In the genomic region with DNA sequence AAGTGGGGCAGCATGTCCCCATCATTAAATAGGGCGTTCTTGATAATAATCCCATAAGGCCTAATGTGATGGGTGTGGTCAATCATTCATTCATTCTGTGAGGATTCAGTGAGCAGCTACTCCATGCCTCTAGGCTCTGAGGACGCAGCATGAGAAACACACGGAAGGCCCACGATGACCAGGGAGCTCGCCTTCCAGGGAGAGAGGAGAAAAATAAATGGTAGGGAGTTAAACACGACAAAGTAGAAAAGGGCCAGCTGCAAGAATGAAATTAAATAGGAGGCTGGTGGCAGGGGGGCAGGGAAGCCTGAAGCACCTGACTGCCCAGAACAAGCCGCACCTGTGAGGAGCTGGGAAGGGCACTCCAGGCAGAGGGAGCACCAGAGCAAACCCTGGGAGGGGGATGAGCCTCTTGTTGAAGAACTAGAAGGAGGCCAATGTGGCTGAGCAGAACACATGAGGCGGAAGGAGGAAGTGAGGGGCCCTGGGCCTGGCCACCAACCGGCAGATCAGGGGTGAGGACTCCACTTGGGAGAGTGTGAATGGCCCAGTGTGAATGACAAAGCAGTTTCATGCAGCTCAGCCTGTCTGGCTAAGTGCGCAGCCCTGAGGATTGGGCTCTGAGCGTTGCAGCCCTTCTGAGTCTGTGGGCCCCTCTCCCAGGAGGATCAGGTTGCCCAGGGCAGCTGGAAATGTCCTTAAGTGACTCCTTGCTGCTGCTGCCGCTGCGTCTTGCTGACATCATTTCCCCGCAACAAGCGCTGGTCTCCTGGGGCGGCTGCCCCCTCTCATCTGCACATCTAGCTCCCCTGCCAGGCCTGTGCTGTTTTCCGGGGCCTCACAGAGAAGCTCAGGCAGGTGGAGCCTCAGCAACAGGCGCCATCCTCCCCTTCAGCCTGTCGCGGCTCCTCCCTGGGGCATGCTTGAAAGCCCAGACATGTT, we compare ENCODE assay signal across 8 cellular contexts.
DNase-seq lines count a peak whose midpoint lies in the region; ATAC-seq and TF ChIP-seq lines count a peak whose summit lies in the region.

No MANE protein-coding gene starts in this region.

- peaks cover 66% of the 10 kb centered on the region for H3K4me1 Mint-ChIP-seq in activated CD4-positive, alpha-beta memory T cell treated with anti-CD3 and anti-CD28 coated beads, Interleukin-2, amount 10 ng/mL, durations not matched to agents 7 days and 5 days

- H3K9me3 Mint-ChIP-seq in activated CD4-positive, alpha-beta memory T cell treated with anti-CD3 and anti-CD28 coated beads, Interleukin-2, amount 10 ng/mL, durations not matched to agents 7 days and 5 days: no peaks in the 10 kb centered on the region

- intact Hi-C loops in psoas muscle (cut with DNase I): loop anchor here (2.0 to 10.0 kb wide), 8 partner anchors 79 to 1837 kb away; no protein-coding TSS in a partner anchor

- ATAC-seq in GM18909 (IDR thresholded peaks at IDR 0.05; ENCODE audit: poor library complexity, unreplicated experiment) (peak; percentile 33), psoas muscle (peak; percentile 72 to 83 (median 76)), GM18517 (IDR thresholded peaks at IDR 0.05; ENCODE audit: unreplicated experiment) (no peak), GM21381 (IDR thresholded peaks at IDR 0.05; ENCODE audit: unreplicated experiment) (no peak), GM21529 (IDR thresholded peaks at IDR 0.05; ENCODE audit: unreplicated experiment) (no peak)

- H3K27ac ChIP-seq in psoas muscle: peak overlapping the region; percentile 86

- no peaks in the 10 kb centered on the region for H3K27me3 ChIP-seq in psoas muscle (ENCODE audit: insufficient read depth in 3 of 3, low read length in 2 of 3)

- peaks cover under 1% of the 10 kb centered on the region for H3K27me3 Mint-ChIP-seq in activated CD4-positive, alpha-beta memory T cell treated with anti-CD3 and anti-CD28 coated beads, Interleukin-2, amount 10 ng/mL, durations not matched to agents 7 days and 5 days

- CTCF ChIA-PET in activated CD4-positive, alpha-beta memory T cell treated with anti-CD3 and anti-CD28 coated beads, Interleukin-2, amount 10 ng/mL, durations not matched to agents 7 days and 5 days (lab: Charles Lee): interaction anchor here (0.7 to 4.3 kb wide), 24 partner anchors 8 to 1205 kb away, joined by 3 to 29 read pairs (median 5); a partner anchor contains a TSS

- H3K4me3 ChIP-seq in fibroblast of villous mesenchyme (ENCODE audit: low read depth, low read length): no peak overlapping the region
- peak overlapping the region; percentile 42 for H3K4me3 ChIP-seq in psoas muscle

- DNase-seq in NCI-H187 (lab: John Stamatoyannopoulos, UW): peak; percentile 96 to 100
- peak; percentile 53 for DNase-seq in activated CD4-positive, alpha-beta memory T cell treated with anti-CD3 and anti-CD28 coated beads, Interleukin-2, amount 10 ng/mL, durations not matched to agents 7 days and 5 days
- DNase-seq in fibroblast of villous mesenchyme (ENCODE audit: low read depth): peak; percentile 38
- DNase-seq in psoas muscle: peak; percentile 73 to 86

- no peak for TF ChIP-seq CTCF in fibroblast of villous mesenchyme (IDR thresholded peaks at IDR 0.05; ENCODE audit: insufficient read depth, low read depth, low read length)
- TF ChIP-seq CTCF in psoas muscle (IDR thresholded peaks at IDR 0.05): no peak

- peaks cover 19% of the 10 kb centered on the region for H3K36me3 Mint-ChIP-seq in activated CD4-positive, alpha-beta memory T cell treated with anti-CD3 and anti-CD28 coated beads, Interleukin-2, amount 10 ng/mL, durations not matched to agents 7 days and 5 days (ENCODE audit: low read depth)

- 14 to 28% (median 22%) methylated on average over 20 of the region's 20 CpGs for WGBS in psoas muscle, 3 donors

- H3K36me3 ChIP-seq in psoas muscle (ENCODE audit: insufficient read depth in 1 of 2, low read depth in 1 of 2): no peaks in the 10 kb centered on the region

- peak overlapping the region; percentile 88 for H3K27ac Mint-ChIP-seq in activated CD4-positive, alpha-beta memory T cell treated with anti-CD3 and anti-CD28 coated beads, Interleukin-2, amount 10 ng/mL, durations not matched to agents 7 days and 5 days

- no peaks in the 10 kb centered on the region for H3K9me3 ChIP-seq in psoas muscle

- POLR2A ChIA-PET in activated CD4-positive, alpha-beta memory T cell treated with anti-CD3 and anti-CD28 coated beads, Interleukin-2, amount 10 ng/mL, durations not matched to agents 7 days and 5 days (lab: Charles Lee): interaction anchor here (1.1 to 5.3 kb wide), 4 partner anchors 13 to 124 kb away, joined by 3 to 40 read pairs (median 6); a partner anchor contains a TSS

- H3K4me3 Mint-ChIP-seq in activated CD4-positive, alpha-beta memory T cell treated with anti-CD3 and anti-CD28 coated beads, Interleukin-2, amount 10 ng/mL, durations not matched to agents 7 days and 5 days: peak overlapping the region; percentile 84

- peaks cover 52% of the 10 kb centered on the region for H3K4me1 ChIP-seq in psoas muscle

Comparison
In these comparisons a context has a peak if more than half of its experiments do, and no peak if none do; other contexts are left out.
1. ATAC-seq: peak in GM18909 (single experiment) and psoas muscle (4 of 4); none in GM18517 (single experiment), GM21381 (single experiment) and GM21529 (single experiment).
2. DNase-seq: peak in every context shown above with its lines; median percentile 98 in NCI-H187; 80 in psoas muscle; 53 in activated CD4-positive, alpha-beta memory T cell treated with anti-CD3 and anti-CD28 coated beads, Interleukin-2, amount 10 ng/mL, durations not matched to agents 7 days and 5 days; 38 in fibroblast of villous mesenchyme.